17 cellular contexts compared by ENCODE assay signal in the genomic region with DNA sequence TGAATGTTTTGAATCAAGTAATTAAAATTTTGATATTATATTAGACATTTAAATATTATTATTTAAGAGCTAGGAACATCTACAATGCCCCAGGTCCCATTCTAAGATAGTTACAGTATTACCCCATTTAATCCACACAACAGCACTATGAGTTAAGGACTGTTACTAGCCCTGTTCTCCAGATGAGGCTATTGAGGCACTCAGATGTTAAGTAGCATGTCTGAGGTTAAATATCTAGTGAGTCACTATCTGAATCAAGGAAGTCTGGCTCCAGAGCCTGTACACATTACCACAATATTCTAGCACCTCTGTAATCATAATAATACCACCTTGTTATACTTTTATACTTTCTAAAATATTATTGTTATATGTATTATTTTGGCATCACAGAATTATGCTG.
DNase-seq lines count a peak whose midpoint lies in the region; ATAC-seq, FAIRE-seq and TF ChIP-seq lines count a peak whose summit lies in the region.
"Had no signal": no experiment of that assay in that cellular context is flagged by ENCODE, and none has a peak within 500 bp of the region (broad histone marks: within the 10 kb centered on the region; RNA-seq: fewer than 3 reads in every experiment).

No MANE protein-coding gene starts in this region.

- no TSS peak for BruUV-seq in endothelial cell of umbilical vein (replicated peaks; lab: Mats Ljungman, UMichigan)

- FAIRE-seq in endothelial cell of umbilical vein (lab: Jason Lieb, UNC), result peak; percentile 66
- FAIRE-seq: GM12892 had no signal

- H3K27me3 ChIP-seq in endothelial cell of umbilical vein (ENCODE audit: control insufficient read depth in 2 of 2, insufficient read depth in 2 of 2, low read length in 2 of 2) (no peaks in the 10 kb centered on the region), testis (no peaks in the 10 kb centered on the region), neural progenitor cell (no peaks in the 10 kb centered on the region)
- H3K27me3 ChIP-seq: BLaER1 treated with 17β-estradiol and CSF1 and Interleukin-3, amounts not matched to agents 10 nM and 100 nM; tibial artery had no signal

- dilution Hi-C loops in endothelial cell of umbilical vein (cut with MboI; ENCODE audit: extremely low pct_ligation_motif_present, low sequenced_read_pairs), result no loop called here

- H3K4me1 ChIP-seq in endothelial cell of umbilical vein (ENCODE audit: control insufficient read depth, extremely low read depth, insufficient read depth, low read length) (peaks cover 20% of the 10 kb centered on the region), testis (no peaks in the 10 kb centered on the region), neural progenitor cell (peaks cover 19% of the 10 kb centered on the region)

- no peaks in the 10 kb centered on the region for H4K20me1 ChIP-seq in endothelial cell of umbilical vein (replicated peaks; ENCODE audit: control insufficient read depth, extremely low read depth, insufficient read depth, low read length)
- no peaks in the 10 kb centered on the region for H4K20me1 ChIP-seq in neural progenitor cell (ENCODE audit: low read depth)
- H4K20me1 ChIP-seq: BLaER1 treated with 17β-estradiol and CSF1 and Interleukin-3, amounts not matched to agents 10 nM and 100 nM had no signal

- no peak for TF ChIP-seq POLR2A in endothelial cell of umbilical vein (IDR thresholded peaks at IDR 0.05; ENCODE audit: low read depth, low read length)
- no peak for TF ChIP-seq POLR2A in testis (IDR thresholded peaks at IDR 0.05)

- H3K4me3 ChIP-seq in endothelial cell of umbilical vein (replicated peaks in 1 of 3; ENCODE audit: insufficient read depth in 1 of 3, low read depth in 1 of 3, low read length in 3 of 3), result no peak overlapping the region
- H3K4me3 ChIP-seq in testis, result no peak overlapping the region
- no peak overlapping the region for H3K4me3 ChIP-seq in neural progenitor cell
- H3K4me3 ChIP-seq: BLaER1 treated with 17β-estradiol and CSF1 and Interleukin-3, amounts not matched to agents 10 nM and 100 nM; PC-9; tibial artery had no signal

- H3K4me1 Mint-ChIP-seq in natural killer cell (peaks cover 9 to 14% of the 10 kb centered on the region in 2 donors), neural progenitor cell (peaks cover 45% of the 10 kb centered on the region)

- TF ChIP-seq CTCF in endothelial cell of umbilical vein (IDR thresholded peaks at IDR 0.05; ENCODE audit: extremely low read depth in 1 of 2, insufficient read depth in 1 of 2, low read depth in 1 of 2, low read length in 2 of 2) (no peak), natural killer cell (IDR thresholded peaks at IDR 0.05) (no peak), testis (IDR thresholded peaks at IDR 0.05) (no peak), neural progenitor cell (IDR thresholded peaks at IDR 0.05) (no peak)

- H3K9ac ChIP-seq in endothelial cell of umbilical vein (replicated peaks; ENCODE audit: extremely low read depth, insufficient read depth, low read length), result no peak overlapping the region
- H3K9ac ChIP-seq in neural progenitor cell, result no peak overlapping the region
- H3K9ac ChIP-seq: BLaER1 treated with 17β-estradiol and CSF1 and Interleukin-3, amounts not matched to agents 10 nM and 100 nM had no signal

- H3K27me3 Mint-ChIP-seq in natural killer cell (ENCODE audit: low read depth in 2 of 2), result peaks cover 0 to 6% of the 10 kb centered on the region in 2 donors
- H3K27me3 Mint-ChIP-seq in neural progenitor cell (ENCODE audit: insufficient read depth, low read depth), result peaks cover 4% of the 10 kb centered on the region

- H3K79me2 ChIP-seq in endothelial cell of umbilical vein (ENCODE audit: control insufficient read depth, insufficient read depth, low read length), result no peaks in the 10 kb centered on the region
- H3K79me2 ChIP-seq in neural progenitor cell (ENCODE audit: low read depth), result no peaks in the 10 kb centered on the region

- POLR2A ChIA-PET in endothelial cell of umbilical vein (lab: Charles Lee), result no interaction called here

- no peaks in the 10 kb centered on the region for H3K9me3 Mint-ChIP-seq in natural killer cell
- H3K9me3 Mint-ChIP-seq in neural progenitor cell, result no peaks in the 10 kb centered on the region
- H3K9me3 Mint-ChIP-seq: activated T-cell treated with anti-CD3 and anti-CD28 coated beads, Interleukin-2, amount 50 U/mL, for 72 hours had no signal

- intact Hi-C loops in endothelial cell of umbilical vein (cut with micrococcal nuclease) (loop anchor here (5.0 kb wide), 2 partner anchors 73 to 82 kb away; no protein-coding TSS in a partner anchor), natural killer cell (cut with micrococcal nuclease) (no loop called here), testis (cut with DNase I; ENCODE audit: low total_unique reads) (no loop called here)

- H3K9me3 ChIP-seq in endothelial cell of umbilical vein (replicated peaks; ENCODE audit: control insufficient read depth, insufficient read depth, low read length), result no peaks in the 10 kb centered on the region
- H3K9me3 ChIP-seq in testis, result no peaks in the 10 kb centered on the region
- H3K9me3 ChIP-seq in neural progenitor cell (ENCODE audit: low read depth), result no peaks in the 10 kb centered on the region
- H3K9me3 ChIP-seq: BLaER1 treated with 17β-estradiol and CSF1 and Interleukin-3, amounts not matched to agents 10 nM and 100 nM; tibial artery had no signal

- peak in 2 of 3 donors; percentile 39 to 43 for ATAC-seq in natural killer cell
- no peak for ATAC-seq in HG03108 (IDR thresholded peaks at IDR 0.05; ENCODE audit: unreplicated experiment)
- ATAC-seq: activated T-cell treated with anti-CD3 and anti-CD28 coated beads, Interleukin-2, amount 50 U/mL, for 72 hours had no signal

- H3K27ac ChIP-seq in endothelial cell of umbilical vein (ENCODE audit: insufficient read depth, low read depth, low read length) (no peak overlapping the region), testis (no peak overlapping the region), neural progenitor cell (no peak overlapping the region)
- H3K27ac ChIP-seq: BLaER1 treated with 17β-estradiol and CSF1 and Interleukin-3, amounts not matched to agents 10 nM and 100 nM; PC-9; tibial artery had no signal

- no peaks in the 10 kb centered on the region for H3K9me1 ChIP-seq in endothelial cell of umbilical vein (replicated peaks; ENCODE audit: control insufficient read depth, extremely low read depth, insufficient read depth, low read length)

- no peaks in the 10 kb centered on the region for H3K36me3 Mint-ChIP-seq in natural killer cell
- no peaks in the 10 kb centered on the region for H3K36me3 Mint-ChIP-seq in neural progenitor cell

- H2AFZ ChIP-seq in endothelial cell of umbilical vein (ENCODE audit: low read depth, low read length), result no peak overlapping the region
- H2AFZ ChIP-seq in neural progenitor cell (replicated peaks), result no peak overlapping the region
- H2AFZ ChIP-seq: PC-9 had no signal

- H3K36me3 ChIP-seq in endothelial cell of umbilical vein (ENCODE audit: control insufficient read depth in 2 of 2, extremely low read depth in 1 of 2, insufficient read depth in 2 of 2, low read length in 2 of 2), result no peaks in the 10 kb centered on the region
- H3K36me3 ChIP-seq in testis (ENCODE audit: low read depth, missing control alignments), result no peaks in the 10 kb centered on the region
- no peaks in the 10 kb centered on the region for H3K36me3 ChIP-seq in neural progenitor cell
- H3K36me3 ChIP-seq: BLaER1 treated with 17β-estradiol and CSF1 and Interleukin-3, amounts not matched to agents 10 nM and 100 nM; tibial artery had no signal

- DNase-seq in DMS53 treated with DMSO at 0.1 percent for 48 hours (lab: John Stamatoyannopoulos, UW; ENCODE audit: unreplicated experiment), result peak; percentile 69
- DNase-seq in NCI-H69 (lab: John Stamatoyannopoulos, UW), result peak; percentile 54
- DNase-seq in endothelial cell of umbilical vein (ENCODE audit: low read depth, low spot score), result peak; percentile 16
- DNase-seq in natural killer cell, result no peak
- DNase-seq in testis, result no peak
- DNase-seq in neural progenitor cell (ENCODE audit: low spot score), result no peak
- DNase-seq in NCI-H526 treated with DMSO at 0.1 percent for 48 hours (lab: John Stamatoyannopoulos, UW), result no peak
- DNase-seq: activated CD4-positive, alpha-beta T cell treated with anti-CD3 and anti-CD28 coated beads for 4 hours; activated T-cell treated with anti-CD3 and anti-CD28 coated beads, Interleukin-2, amount 50 U/mL, for 72 hours; NCI-H1105 treated with DMSO at 0.1 percent for 48 hours; NCI-H446; PC-9; T-helper 2 cell; tibial artery had no signal

- H3K27ac Mint-ChIP-seq in natural killer cell (no peak overlapping the region), neural progenitor cell (no peak overlapping the region)
- H3K27ac Mint-ChIP-seq: activated T-cell treated with anti-CD3 and anti-CD28 coated beads, Interleukin-2, amount 50 U/mL, for 72 hours had no signal

- peaks cover 6% of the 10 kb centered on the region for H3F3A ChIP-seq in neural progenitor cell (ENCODE audit: low read depth)

- CTCF ChIA-PET in endothelial cell of umbilical vein (lab: Charles Lee), result interaction anchor here (1.0 to 1.7 kb wide), 2 partner anchors 8 to 85 kb away, joined by 3 to 6 read pairs; no protein-coding TSS in a partner anchor

- H3K4me2 ChIP-seq in endothelial cell of umbilical vein (ENCODE audit: insufficient read depth, low read length) (no peak overlapping the region), neural progenitor cell (no peak overlapping the region)
- H3K4me2 ChIP-seq: BLaER1 treated with 17β-estradiol and CSF1 and Interleukin-3, amounts not matched to agents 10 nM and 100 nM; PC-9 had no signal

- H3K4me3 Mint-ChIP-seq in natural killer cell (no peak overlapping the region), neural progenitor cell (no peak overlapping the region)
- H3K4me3 Mint-ChIP-seq: activated T-cell treated with anti-CD3 and anti-CD28 coated beads, Interleukin-2, amount 50 U/mL, for 72 hours had no signal

TF ChIP-seq in endothelial cell of umbilical vein, 7 proteins besides CTCF, POLR2A, EP300 and RAD21:
- TF ChIP-seq MYC (IDR thresholded peaks at IDR 0.05; ENCODE audit: low read depth, low read length) (no peak), FOS (IDR thresholded peaks at IDR 0.05; ENCODE audit: borderline replicate concordance, insufficient read depth, low read length) (peak; percentile 63), JUN (IDR thresholded peaks at IDR 0.05; ENCODE audit: borderline replicate concordance, insufficient read depth, insufficient read length, low read depth) (peak; percentile 29), EZH2 (IDR thresholded peaks at IDR 0.05; ENCODE audit: borderline replicate concordance, low read depth, low read length, severe bottlenecking) (no peak)
- TF ChIP-seq, protein P1, sequence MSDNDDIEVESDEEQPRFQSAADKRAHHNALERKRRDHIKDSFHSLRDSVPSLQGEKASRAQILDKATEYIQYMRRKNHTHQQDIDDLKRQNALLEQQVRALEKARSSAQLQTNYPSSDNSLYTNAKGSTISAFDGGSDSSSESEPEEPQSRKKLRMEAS (IDR thresholded peaks at IDR 0.05; ENCODE audit: insufficient read depth, insufficient read length), result no peak

Comparison
In these comparisons a context has a peak if more than half of its experiments do, and no peak if none do; other contexts are left out.
1. DNase-seq: peak in DMS53 treated with DMSO at 0.1 percent for 48 hours (single experiment), NCI-H69 (single experiment) and endothelial cell of umbilical vein (single experiment); none in natural killer cell (single experiment), testis (single experiment), neural progenitor cell (single experiment) and NCI-H526 treated with DMSO at 0.1 percent for 48 hours (single experiment).